Comparison of ENCODE assay signal across 8 cellular contexts in the genomic region with DNA sequence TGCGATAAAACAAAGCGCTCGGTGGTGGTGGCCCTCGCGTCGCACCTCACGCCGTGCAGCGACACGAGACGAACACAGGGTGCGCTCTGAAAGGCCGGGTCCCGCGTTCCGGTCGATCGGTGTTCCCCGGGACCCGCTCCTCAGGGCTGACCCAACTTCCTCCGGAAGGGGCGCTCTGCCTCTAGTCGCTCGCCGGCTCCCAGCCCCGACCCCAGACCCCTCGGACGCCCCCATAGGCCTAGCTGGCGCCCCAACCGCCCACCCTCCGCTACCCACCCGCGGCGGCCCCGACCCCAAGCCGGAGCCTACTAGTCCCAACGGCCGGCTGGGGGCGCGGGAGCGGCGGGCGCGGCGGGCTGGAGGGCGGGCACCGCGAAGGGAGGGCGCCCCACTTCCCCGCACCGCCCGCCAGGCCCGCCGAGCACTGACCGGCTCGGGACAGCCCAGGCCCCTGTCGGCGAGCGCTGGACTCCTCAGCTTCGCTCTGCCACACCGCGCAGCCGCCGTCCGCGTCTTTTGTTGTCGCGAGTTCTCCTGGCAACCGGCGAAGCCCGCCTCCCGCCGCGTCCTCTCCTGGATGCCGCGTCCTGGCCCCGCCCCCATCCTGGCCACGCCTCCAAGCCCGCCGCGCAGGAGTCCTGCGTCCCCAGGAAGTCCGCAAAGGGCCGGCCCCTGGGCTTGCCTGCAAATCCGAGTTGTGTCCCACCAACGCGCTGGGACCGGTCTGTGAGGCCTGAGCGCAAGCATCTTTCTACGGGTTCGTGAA. TPM values are rescaled to one million over a fixed set of nuclear protein-coding genes. Genes with fewer than 3 reads are reported as not detected.
A peak's percentile ranks its signal among the peaks of the same experiment; 100 is the strongest.
DNase-seq lines count a peak whose midpoint lies in the region; ATAC-seq and TF ChIP-seq lines count a peak whose summit lies in the region.

A gene with protein sequence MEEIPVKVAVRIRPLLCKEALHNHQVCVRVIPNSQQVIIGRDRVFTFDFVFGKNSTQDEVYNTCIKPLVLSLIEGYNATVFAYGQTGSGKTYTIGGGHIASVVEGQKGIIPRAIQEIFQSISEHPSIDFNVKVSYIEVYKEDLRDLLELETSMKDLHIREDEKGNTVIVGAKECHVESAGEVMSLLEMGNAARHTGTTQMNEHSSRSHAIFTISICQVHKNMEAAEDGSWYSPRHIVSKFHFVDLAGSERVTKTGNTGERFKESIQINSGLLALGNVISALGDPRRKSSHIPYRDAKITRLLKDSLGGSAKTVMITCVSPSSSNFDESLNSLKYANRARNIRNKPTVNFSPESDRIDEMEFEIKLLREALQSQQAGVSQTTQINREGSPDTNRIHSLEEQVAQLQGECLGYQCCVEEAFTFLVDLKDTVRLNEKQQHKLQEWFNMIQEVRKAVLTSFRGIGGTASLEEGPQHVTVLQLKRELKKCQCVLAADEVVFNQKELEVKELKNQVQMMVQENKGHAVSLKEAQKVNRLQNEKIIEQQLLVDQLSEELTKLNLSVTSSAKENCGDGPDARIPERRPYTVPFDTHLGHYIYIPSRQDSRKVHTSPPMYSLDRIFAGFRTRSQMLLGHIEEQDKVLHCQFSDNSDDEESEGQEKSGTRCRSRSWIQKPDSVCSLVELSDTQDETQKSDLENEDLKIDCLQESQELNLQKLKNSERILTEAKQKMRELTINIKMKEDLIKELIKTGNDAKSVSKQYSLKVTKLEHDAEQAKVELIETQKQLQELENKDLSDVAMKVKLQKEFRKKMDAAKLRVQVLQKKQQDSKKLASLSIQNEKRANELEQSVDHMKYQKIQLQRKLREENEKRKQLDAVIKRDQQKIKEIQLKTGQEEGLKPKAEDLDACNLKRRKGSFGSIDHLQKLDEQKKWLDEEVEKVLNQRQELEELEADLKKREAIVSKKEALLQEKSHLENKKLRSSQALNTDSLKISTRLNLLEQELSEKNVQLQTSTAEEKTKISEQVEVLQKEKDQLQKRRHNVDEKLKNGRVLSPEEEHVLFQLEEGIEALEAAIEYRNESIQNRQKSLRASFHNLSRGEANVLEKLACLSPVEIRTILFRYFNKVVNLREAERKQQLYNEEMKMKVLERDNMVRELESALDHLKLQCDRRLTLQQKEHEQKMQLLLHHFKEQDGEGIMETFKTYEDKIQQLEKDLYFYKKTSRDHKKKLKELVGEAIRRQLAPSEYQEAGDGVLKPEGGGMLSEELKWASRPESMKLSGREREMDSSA (N-terminal part only) (minus strand): TSS at position 491 of the 766 bp plus-strand sequence. CDS start 5,841 bp downstream, outside the sequence.

- no peaks in the 10 kb centered on the region for H3K36me3 ChIP-seq in left ventricle myocardium inferior

- H3K36me3 Mint-ChIP-seq in progenitor cell of endocrine pancreas (ENCODE audit: insufficient read depth), result peaks cover 5% of the 10 kb centered on the region

- TF ChIP-seq CTCF in left ventricle myocardium inferior (IDR thresholded peaks at IDR 0.05; ENCODE audit: borderline replicate concordance) (peak; percentile 66), progenitor cell of endocrine pancreas (IDR thresholded peaks at IDR 0.05; ENCODE audit: unreplicated experiment) (peak; percentile 70)

- peak within 1 kb of the TSS; percentile 95 for H3K27ac ChIP-seq in left ventricle myocardium inferior (replicated peaks)

- ATAC-seq in HG02884 (IDR thresholded peaks at IDR 0.05; ENCODE audit: unreplicated experiment), result peak; percentile 92

- peak within 1 kb of the TSS; percentile 86 for H3K4me3 ChIP-seq in left ventricle myocardium inferior

- no peaks in the 10 kb centered on the region for H3K27me3 ChIP-seq in left ventricle myocardium inferior (ENCODE audit: low read depth)

- no peaks in the 10 kb centered on the region for H3K9me3 ChIP-seq in left ventricle myocardium inferior (replicated peaks)

- H3K27me3 Mint-ChIP-seq in progenitor cell of endocrine pancreas, result no peaks in the 10 kb centered on the region

- intact Hi-C loops in left ventricle myocardium inferior (cut with micrococcal nuclease), result no loop called here

- H3K27ac Mint-ChIP-seq in progenitor cell of endocrine pancreas, result peak within 1 kb of the TSS; percentile 97

- H3K4me1 Mint-ChIP-seq in progenitor cell of endocrine pancreas (ENCODE audit: low read depth), result peaks cover 7% of the 10 kb centered on the region

- TF ChIP-seq POLR2A in GM15510 (IDR thresholded peaks at IDR 0.05; ENCODE audit: borderline replicate concordance, extremely low read depth, insufficient read length), result peak; percentile 91

- peak within 1 kb of the TSS; percentile 89 for H3K4me3 Mint-ChIP-seq in progenitor cell of endocrine pancreas (ENCODE audit: low read depth)

- DNase-seq in NCI-H146 treated with DMSO at 0.1 percent for 48 hours (lab: John Stamatoyannopoulos, UW; ENCODE audit: unreplicated experiment) (peak; percentile 66), T-helper 1 cell (peak; percentile 89 to 95 (median 92)), amniotic stem cell (lab: John Stamatoyannopoulos, UW) (peak; percentile 98), left ventricle myocardium inferior (peak; percentile 100), progenitor cell of endocrine pancreas (ENCODE audit: low spot score, unreplicated experiment) (peak; percentile 99), ureter (ENCODE audit: low spot score) (peak; percentile 99)

- peaks cover 15% of the 10 kb centered on the region for H3K4me1 ChIP-seq in left ventricle myocardium inferior

- no peaks in the 10 kb centered on the region for H3K9me3 Mint-ChIP-seq in progenitor cell of endocrine pancreas (ENCODE audit: low read depth)

RNA-seq across cellular contexts. Expression of the gene that starts here (rescaled TPM):
- total RNA-seq in left ventricle myocardium inferior (4.1 TPM), progenitor cell of endocrine pancreas (22.5 and 24.6 TPM in 2 replicates), ureter (10.7 TPM)

Comparison
In these comparisons a context has a peak if more than half of its experiments do, and no peak if none do; other contexts are left out.
1. Peak in every context shown above with its lines: DNase-seq, ATAC-seq, H3K4me3 ChIP-seq and H3K27ac ChIP-seq.